13 cellular contexts compared by ENCODE assay signal in genomic region chr1:87598429-87598828, GRCh38.
DNase-seq lines count a peak whose midpoint lies in the region; ATAC-seq and TF ChIP-seq lines count a peak whose summit lies in the region.
"Had no signal": no experiment of that assay in that cellular context is flagged by ENCODE, and none has a peak within 500 bp of the region (broad histone marks: within the 10 kb centered on the region; RNA-seq: fewer than 3 reads in every experiment).

No MANE protein-coding gene starts in this region.

- H3K79me2 ChIP-seq in trophoblast cell (ENCODE audit: control insufficient read depth, insufficient read depth, low read length, poor library complexity): no peaks in the 10 kb centered on the region

- H3K36me3 Mint-ChIP-seq in stimulated activated effector memory CD8-positive, alpha-beta T cell treated with anti-CD3 and anti-CD28 coated beads, Interleukin-12 subunit alpha, Interleukin-12 subunit beta, amount 100 ng/mL, for 72 hours: no peaks in the 10 kb centered on the region
- no peaks in the 10 kb centered on the region for H3K36me3 Mint-ChIP-seq in CD4-positive, alpha-beta memory T cell
- H3K36me3 Mint-ChIP-seq: activated naive CD8-positive, alpha-beta T cell treated with anti-CD3 and anti-CD28 coated beads, Interleukin-2, amount 10 ng/mL, durations not matched to agents 7 days and 5 days; natural killer cell had no signal

- no peaks in the 10 kb centered on the region for H3K79me1 ChIP-seq in trophoblast cell (ENCODE audit: low read length)

- no peaks in the 10 kb centered on the region for H3K9me3 ChIP-seq in trophoblast cell (ENCODE audit: insufficient read depth, low read depth, low read length)
- no peaks in the 10 kb centered on the region for H3K9me3 ChIP-seq in CD4-positive, alpha-beta memory T cell (ENCODE audit: control insufficient read depth in 1 of 2, low read length in 2 of 2)

- H3K27ac Mint-ChIP-seq in stimulated activated effector memory CD8-positive, alpha-beta T cell treated with anti-CD3 and anti-CD28 coated beads, Interleukin-12 subunit alpha, Interleukin-12 subunit beta, amount 100 ng/mL, for 72 hours: no peak overlapping the region
- H3K27ac Mint-ChIP-seq in CD4-positive, alpha-beta memory T cell: no peak overlapping the region
- H3K27ac Mint-ChIP-seq: activated naive CD8-positive, alpha-beta T cell treated with anti-CD3 and anti-CD28 coated beads, Interleukin-2, amount 10 ng/mL, durations not matched to agents 7 days and 5 days; natural killer cell had no signal

- H3K4ac ChIP-seq in trophoblast cell (ENCODE audit: low read depth, low read length): no peak overlapping the region

- H2BK120ac ChIP-seq in trophoblast cell (ENCODE audit: insufficient read depth, low read length, poor library complexity): no peak overlapping the region

- H3K4me3 ChIP-seq in trophoblast cell (ENCODE audit: low read depth, low read length): no peak overlapping the region
- H3K4me3 ChIP-seq in CD4-positive, alpha-beta memory T cell (ENCODE audit: low read length in 2 of 2): no peak overlapping the region

- no peak overlapping the region for H4K8ac ChIP-seq in trophoblast cell (ENCODE audit: low read depth, low read length)

- no peak overlapping the region for H3K23ac ChIP-seq in trophoblast cell (ENCODE audit: low read length)

- no peak overlapping the region for H3K27ac ChIP-seq in trophoblast cell (ENCODE audit: low read depth, low read length)
- H3K27ac ChIP-seq in CD4-positive, alpha-beta memory T cell (ENCODE audit: low read depth, low read length): no peak overlapping the region

- H3K4me1 Mint-ChIP-seq in stimulated activated effector memory CD8-positive, alpha-beta T cell treated with anti-CD3 and anti-CD28 coated beads, Interleukin-12 subunit alpha, Interleukin-12 subunit beta, amount 100 ng/mL, for 72 hours: no peaks in the 10 kb centered on the region
- no peaks in the 10 kb centered on the region for H3K4me1 Mint-ChIP-seq in CD4-positive, alpha-beta memory T cell
- H3K4me1 Mint-ChIP-seq: activated naive CD8-positive, alpha-beta T cell treated with anti-CD3 and anti-CD28 coated beads, Interleukin-2, amount 10 ng/mL, durations not matched to agents 7 days and 5 days had no signal

- no CpG with 5 or more reads among the region's 3 CpGs for WGBS in trophoblast cell (ENCODE audit: extremely low coverage, insufficient coverage, insufficient read length)

- H3K27me3 ChIP-seq in trophoblast cell (ENCODE audit: insufficient read depth, low read length): no peaks in the 10 kb centered on the region
- H3K27me3 ChIP-seq in CD4-positive, alpha-beta memory T cell (ENCODE audit: insufficient read depth, low read length): no peaks in the 10 kb centered on the region

- no peak overlapping the region for H3K9ac ChIP-seq in trophoblast cell (ENCODE audit: low read length)

- intact Hi-C loops in CD4-positive, alpha-beta memory T cell (cut with micrococcal nuclease): no loop called here

- no peaks in the 10 kb centered on the region for H3K4me1 ChIP-seq in trophoblast cell (ENCODE audit: control insufficient read depth in 1 of 2, insufficient read depth in 2 of 2, low read length in 2 of 2)
- no peaks in the 10 kb centered on the region for H3K4me1 ChIP-seq in CD4-positive, alpha-beta memory T cell (ENCODE audit: insufficient read depth, low read length)

- ATAC-seq in stimulated activated effector memory CD8-positive, alpha-beta T cell treated with anti-CD3 and anti-CD28 coated beads, Interleukin-12 subunit alpha, Interleukin-12 subunit beta, amount 100 ng/mL, for 72 hours: no peak
- ATAC-seq: natural killer cell had no signal

- no peak overlapping the region for H2BK5ac ChIP-seq in trophoblast cell (ENCODE audit: low read depth, low read length, poor library complexity)

- TF ChIP-seq CTCF in GM12873 (IDR thresholded peaks at IDR 0.05; ENCODE audit: insufficient read depth, low read depth, low read length, missing control alignments): peak; percentile 25

- no peak overlapping the region for H3K4me3 Mint-ChIP-seq in stimulated activated effector memory CD8-positive, alpha-beta T cell treated with anti-CD3 and anti-CD28 coated beads, Interleukin-12 subunit alpha, Interleukin-12 subunit beta, amount 100 ng/mL, for 72 hours
- no peak overlapping the region for H3K4me3 Mint-ChIP-seq in CD4-positive, alpha-beta memory T cell
- H3K4me3 Mint-ChIP-seq: activated naive CD8-positive, alpha-beta T cell treated with anti-CD3 and anti-CD28 coated beads, Interleukin-2, amount 10 ng/mL, durations not matched to agents 7 days and 5 days; natural killer cell had no signal

- H2AFZ ChIP-seq in trophoblast cell (ENCODE audit: insufficient read depth, low read length, poor library complexity): no peak overlapping the region

- DNase-seq in NCI-H69 (lab: John Stamatoyannopoulos, UW): peak; percentile 33
- peak; percentile 59 for DNase-seq in ecto neural progenitor cell (ENCODE audit: low spot score)
- peak; percentile 17 to 53 for DNase-seq in trophoblast cell
- DNase-seq in stimulated activated effector memory CD8-positive, alpha-beta T cell treated with anti-CD3 and anti-CD28 coated beads, Interleukin-12 subunit alpha, Interleukin-12 subunit beta, amount 100 ng/mL, for 72 hours (ENCODE audit: low spot score in 2 of 2): no peak
- DNase-seq in CD4-positive, alpha-beta memory T cell: no peak
- no peak for DNase-seq in Ammon's horn (ENCODE audit: low spot score)
- DNase-seq: activated CD8-positive, alpha-beta memory T cell treated with anti-CD3 and anti-CD28 coated beads, Interleukin-2, amount 50 U/mL, for 4 hours; activated naive CD8-positive, alpha-beta T cell treated with anti-CD3 and anti-CD28 coated beads, Interleukin-2, amount 10 ng/mL, durations not matched to agents 7 days and 5 days; foreskin fibroblast; kidney; natural killer cell; NCI-H2171 had no signal

- no peak overlapping the region for H4K12ac ChIP-seq in trophoblast cell (ENCODE audit: low read depth, low read length)

- no peak overlapping the region for H2AK5ac ChIP-seq in trophoblast cell (ENCODE audit: low read length)

- H3K36me3 ChIP-seq in trophoblast cell (ENCODE audit: control insufficient read depth in 1 of 2, insufficient read depth in 2 of 2, low read length in 2 of 2): no peaks in the 10 kb centered on the region
- H3K36me3 ChIP-seq in CD4-positive, alpha-beta memory T cell (ENCODE audit: insufficient read depth, low read length): no peaks in the 10 kb centered on the region

- no peak overlapping the region for H3K4me2 ChIP-seq in trophoblast cell (ENCODE audit: low read length)

- H4K91ac ChIP-seq in trophoblast cell (ENCODE audit: low read depth, low read length): no peak overlapping the region

- no peak overlapping the region for H3K14ac ChIP-seq in trophoblast cell (ENCODE audit: low read length)

- no peak overlapping the region for H3K18ac ChIP-seq in trophoblast cell (ENCODE audit: low read length)

- peaks cover 2 to 4% of the 10 kb centered on the region in 2 donors for H3K27me3 Mint-ChIP-seq in CD4-positive, alpha-beta memory T cell
- H3K27me3 Mint-ChIP-seq: activated naive CD8-positive, alpha-beta T cell treated with anti-CD3 and anti-CD28 coated beads, Interleukin-2, amount 10 ng/mL, durations not matched to agents 7 days and 5 days had no signal

- no peak overlapping the region for H2BK12ac ChIP-seq in trophoblast cell (ENCODE audit: low read length)

- CTCF ChIA-PET in CD4-positive, alpha-beta memory T cell (lab: Charles Lee; ENCODE audit: partially characterized antibody): no interaction called here

- no peaks in the 10 kb centered on the region for H3K9me3 Mint-ChIP-seq in stimulated activated effector memory CD8-positive, alpha-beta T cell treated with anti-CD3 and anti-CD28 coated beads, Interleukin-12 subunit alpha, Interleukin-12 subunit beta, amount 100 ng/mL, for 72 hours
- peaks cover 0 to 2% (median 0%) of the 10 kb centered on the region in 8 donors for H3K9me3 Mint-ChIP-seq in CD4-positive, alpha-beta memory T cell
- H3K9me3 Mint-ChIP-seq: activated naive CD8-positive, alpha-beta T cell treated with anti-CD3 and anti-CD28 coated beads, Interleukin-2, amount 10 ng/mL, durations not matched to agents 7 days and 5 days had no signal

- POLR2A ChIA-PET in CD4-positive, alpha-beta memory T cell (lab: Charles Lee; ENCODE audit: partially characterized antibody): no interaction called here

Comparison
In these comparisons a context has a peak if more than half of its experiments do, and no peak if none do; other contexts are left out.
1. DNase-seq: peak in NCI-H69 (single experiment), ecto neural progenitor cell (single experiment) and trophoblast cell (2 of 2); none in stimulated activated effector memory CD8-positive, alpha-beta T cell treated with anti-CD3 and anti-CD28 coated beads, Interleukin-12 subunit alpha, Interleukin-12 subunit beta, amount 100 ng/mL, for 72 hours (0 of 2), CD4-positive, alpha-beta memory T cell (0 of 5) and Ammon's horn (single experiment).